In genomic region chr17:79027925-79028491, GRCh38 we compare ENCODE assay signal across 11 cellular contexts. TPM values are rescaled to one million over a fixed set of nuclear protein-coding genes. Genes with fewer than 3 reads are reported as not detected.
DNase-seq lines count a peak whose midpoint lies in the region; ATAC-seq and TF ChIP-seq lines count a peak whose summit lies in the region.
"Had no signal": no experiment of that assay in that cellular context is flagged by ENCODE, and none has a peak within 500 bp of the region (broad histone marks: within the 10 kb centered on the region; RNA-seq: fewer than 3 reads in every experiment).

No MANE protein-coding gene starts in this region.

- H3K27ac ChIP-seq in SJSA1 (no peak overlapping the region), foreskin keratinocyte (peak overlapping the region; percentile 95), prostate gland (peak overlapping the region; percentile 51 to 83)

- TF ChIP-seq POLR2A in prostate gland (IDR thresholded peaks at IDR 0.05): no peak

- WGBS in prostate gland: 37% methylated on average over 16 of the region's 16 CpGs

- DNase-seq in Caki2 (ENCODE audit: low read depth) (peak; percentile 84), SJSA1 (ENCODE audit: low read depth in 1 of 2, low spot score in 2 of 2) (peak; percentile 59 to 82), foreskin keratinocyte (no peak), prostate gland (ENCODE audit: low spot score) (no peak), NCI-H2196 (lab: John Stamatoyannopoulos, UW; ENCODE audit: unreplicated experiment) (no peak), COR-L47 (lab: John Stamatoyannopoulos, UW) (no peak)
- no peak for DNase-seq in effector memory CD8-positive, alpha-beta T cell
- DNase-seq: effector CD4-positive, alpha-beta T cell; NCI-H2107 had no signal

- no peak overlapping the region for H3K4me3 Mint-ChIP-seq in effector memory CD8-positive, alpha-beta T cell

- H3K4me3 ChIP-seq in SJSA1 (no peak overlapping the region), prostate gland (no peak overlapping the region)
- H3K4me3 ChIP-seq: HAP-1 had no signal

- in situ Hi-C loops in Caki2 (cut with HindIII; ENCODE audit: low pct_unique_long_range_greater_than_20kb, low sequenced_read_pairs): no loop called here

- H3K4me1 ChIP-seq in SJSA1 (replicated peaks): peaks cover 68% of the 10 kb centered on the region
- peaks cover 27% of the 10 kb centered on the region for H3K4me1 ChIP-seq in foreskin keratinocyte
- peaks cover 22% of the 10 kb centered on the region for H3K4me1 ChIP-seq in prostate gland (replicated peaks)

- intact Hi-C loops in prostate gland (cut with DNase I): no loop called here

- ATAC-seq in foreskin keratinocyte (no peak), GM21381 (IDR thresholded peaks at IDR 0.05; ENCODE audit: unreplicated experiment) (no peak)
- ATAC-seq in effector memory CD8-positive, alpha-beta T cell (replicated peaks): no peak

- H3K36me3 ChIP-seq in SJSA1: no peaks in the 10 kb centered on the region
- H3K36me3 ChIP-seq in prostate gland: no peaks in the 10 kb centered on the region
- H3K36me3 ChIP-seq: HAP-1 had no signal

- H3K4me1 Mint-ChIP-seq in effector memory CD8-positive, alpha-beta T cell (ENCODE audit: low read depth in 2 of 2): peaks cover 9 to 11% of the 10 kb centered on the region in 2 donors

- TF ChIP-seq CTCF in foreskin keratinocyte (conservative IDR thresholded peaks at IDR 0.05) (no peak), prostate gland (IDR thresholded peaks at IDR 0.05) (no peak)

- peaks cover 61 to 71% of the 10 kb centered on the region in 2 donors for H3K27me3 Mint-ChIP-seq in effector memory CD8-positive, alpha-beta T cell

- no peaks in the 10 kb centered on the region for H3K36me3 Mint-ChIP-seq in effector memory CD8-positive, alpha-beta T cell (ENCODE audit: insufficient read depth)

- no peak overlapping the region for H3K27ac Mint-ChIP-seq in effector memory CD8-positive, alpha-beta T cell

- H3K9me3 ChIP-seq in SJSA1 (replicated peaks) (no peaks in the 10 kb centered on the region), prostate gland (no peaks in the 10 kb centered on the region)
- H3K9me3 ChIP-seq: HAP-1 had no signal

- H3K27me3 ChIP-seq in SJSA1 (replicated peaks) (peaks cover 16% of the 10 kb centered on the region), foreskin keratinocyte (no peaks in the 10 kb centered on the region), prostate gland (replicated peaks; ENCODE audit: insufficient read depth) (no peaks in the 10 kb centered on the region)

- no peaks in the 10 kb centered on the region for H3K9me3 Mint-ChIP-seq in effector memory CD8-positive, alpha-beta T cell

RNA-seq across cellular contexts. Expression of gene C1QTNF1, which starts 4.0 kb away (rescaled TPM):
- not detected in 2 replicates for total RNA-seq in Caki2 (2014; rRNA removed; shearing (Covaris generic); ENCODE audit: low replicate concordance)
- total RNA-seq in SJSA1 (2014; rRNA removed; shearing (Covaris generic)): 3.6 and 5.1 TPM in 2 replicates
- total RNA-seq in foreskin keratinocyte (29.5 and 38.9 TPM in 2 replicates), prostate gland (10 to 100 TPM; 16.3 to 57.9 TPM)
- polyA plus RNA-seq in foreskin keratinocyte: 26.0 and 34.5 TPM in 2 replicates

RNA-seq across cellular contexts. Expression of gene CANT1, which starts 18.4 kb away (rescaled TPM):
- total RNA-seq in Caki2 (2014; rRNA removed; shearing (Covaris generic); ENCODE audit: low replicate concordance): 63.0 and 77.3 TPM in 2 replicates
- total RNA-seq in SJSA1 (2014; rRNA removed; shearing (Covaris generic)): 68.9 and 106 TPM in 2 replicates
- total RNA-seq in foreskin keratinocyte (67.2 and 68.5 TPM in 2 replicates), prostate gland (100 to 1,000 TPM in 1 of 2 donors, 10 to 100 TPM in 1; 89.7 to 201 TPM)
- 48.4 and 49.3 TPM in 2 replicates for polyA plus RNA-seq in foreskin keratinocyte

RNA-seq across cellular contexts. Expression of gene ENGASE, which starts 46.6 kb away (rescaled TPM):
- 12.8 and 12.9 TPM in 2 replicates for total RNA-seq in Caki2 (2014; rRNA removed; shearing (Covaris generic); ENCODE audit: low replicate concordance)
- 7.8 and 13.9 TPM in 2 replicates for total RNA-seq in SJSA1 (2014; rRNA removed; shearing (Covaris generic))
- 11.2 and 11.7 TPM in 2 replicates for total RNA-seq in foreskin keratinocyte
- 8.0 and 8.5 TPM in 2 replicates for polyA plus RNA-seq in foreskin keratinocyte
- 10 to 100 TPM; 19.4 to 45.7 TPM for total RNA-seq in prostate gland

RNA-seq across cellular contexts. Expression of gene LGALS3BP, which starts 48.3 kb away (rescaled TPM):
- total RNA-seq in Caki2 (2014; rRNA removed; shearing (Covaris generic); ENCODE audit: low replicate concordance): 345 and 478 TPM in 2 replicates
- total RNA-seq in SJSA1 (2014; rRNA removed; shearing (Covaris generic)): 485 TPM in 2 replicates
- 339 and 389 TPM in 2 replicates for total RNA-seq in foreskin keratinocyte
- polyA plus RNA-seq in foreskin keratinocyte: 375 and 407 TPM in 2 replicates
- 100 to 1,000 TPM; 570 to 890 TPM for total RNA-seq in prostate gland

Comparison
In these comparisons a context has a peak if more than half of its experiments do, and no peak if none do; other contexts are left out.
1. DNase-seq: peak in Caki2 (single experiment) and SJSA1 (2 of 2); none in foreskin keratinocyte (0 of 2), prostate gland (single experiment), NCI-H2196 (single experiment), COR-L47 (single experiment) and effector memory CD8-positive, alpha-beta T cell (0 of 3).